1 cellular context compared by ENCODE assay signal in genomic region chr10:124694467-124695195, GRCh38.
TF ChIP-seq lines count a peak whose summit lies in the region.

No MANE protein-coding gene starts in this region.

TF ChIP-seq in K562, 482 proteins besides CTCF, POLR2A, EP300 and RAD21 (continued from another document):
- TF ChIP-seq DEAF1 (CRISPR knock-in tag; IDR thresholded peaks at IDR 0.05) = no peak
- TF ChIP-seq RBM15 (IDR thresholded peaks at IDR 0.05; ENCODE audit: insufficient read depth, low read length) = no peak
- TF ChIP-seq NR1H2 (CRISPR knock-in tag; IDR thresholded peaks at IDR 0.05) = no peak
- no peak for TF ChIP-seq TAL1 (IDR thresholded peaks at IDR 0.05)
- TF ChIP-seq ZNF408 (CRISPR knock-in tag; IDR thresholded peaks at IDR 0.05; ENCODE audit: low read depth) = no peak
